Comparison of ENCODE assay signal across 19 cellular contexts in genomic region chr22:45455621-45456020, GRCh38. TPM values are rescaled to one million over a fixed set of nuclear protein-coding genes. Genes with fewer than 3 reads are reported as not detected.
DNase-seq lines count a peak whose midpoint lies in the region; ATAC-seq and TF ChIP-seq lines count a peak whose summit lies in the region.
"Had no signal": no experiment of that assay in that cellular context is flagged by ENCODE, and none has a peak within 500 bp of the region (broad histone marks: within the 10 kb centered on the region; RNA-seq: fewer than 3 reads in every experiment).

No MANE protein-coding gene starts in this region.

- H3K4me1 Mint-ChIP-seq in nephron, result peaks cover 64% of the 10 kb centered on the region
- H3K4me1 Mint-ChIP-seq: CD8-positive, alpha-beta memory T cell; GM23338; IgD-negative memory B cell had no signal

- no peak overlapping the region for H2BK15ac ChIP-seq in IMR-90 (ENCODE audit: low read depth, low read length)

- CTCF ChIA-PET in IMR-90 (lab: Yijun Ruan, JAX), result interaction anchor here (0.6 kb wide), 1 partner anchor 603 kb away, joined by 4 read pairs; no protein-coding TSS in a partner anchor

- no TSS peak for BruUV-seq in IMR-90 (replicated peaks; lab: Mats Ljungman, UMichigan)

- H2BK5ac ChIP-seq in IMR-90 (ENCODE audit: low read depth, low read length, poor library complexity, severe bottlenecking), result no peak overlapping the region

- ATAC-seq in IMR-90 (ENCODE audit: low read depth) (no peak), aorta (ENCODE audit: low FRiP score) (no peak)
- ATAC-seq: GM23338 had no signal

- no peak overlapping the region for H3K4me3 ChIP-seq in AG10803 (ENCODE audit: low read length)
- H3K4me3 ChIP-seq in IMR-90 (ENCODE audit: insufficient read depth, low read depth, low read length), result no peak overlapping the region
- no peak overlapping the region for H3K4me3 ChIP-seq in aorta (ENCODE audit: low read length in 2 of 2)
- H3K4me3 ChIP-seq: BLaER1, GM23338 had no signal

- no CpG with 5 or more reads among the region's 4 CpGs for WGBS in IMR-90 (ENCODE audit: extremely low coverage in 2 of 2, insufficient read length in 1 of 2), 2 experiments
- WGBS in aorta, 2 donors, result 92 to 98% methylated on average over 4 of the region's 4 CpGs

- no peak overlapping the region for H3K4me2 ChIP-seq in IMR-90 (ENCODE audit: low read depth, low read length)
- H3K4me2 ChIP-seq: BLaER1, GM23338 had no signal

- H3K27ac Mint-ChIP-seq in nephron, result peak overlapping the region in 2 of 3 experiments; percentile 74 to 95
- H3K27ac Mint-ChIP-seq: CD8-positive, alpha-beta memory T cell; GM23338; IgD-negative memory B cell had no signal

- no peaks in the 10 kb centered on the region for H3K36me3 Mint-ChIP-seq in nephron (ENCODE audit: low read depth)
- H3K36me3 Mint-ChIP-seq: CD8-positive, alpha-beta memory T cell; IgD-negative memory B cell had no signal

- DNase-seq in AG08395 (ENCODE audit: low spot score), result peak; percentile 23
- peak; percentile 60 for DNase-seq in AG10803 (ENCODE audit: low read depth)
- no peak for DNase-seq in IMR-90
- DNase-seq in activated CD8-positive, alpha-beta memory T cell treated with anti-CD3 and anti-CD28 coated beads, Interleukin-2, amount 50 U/mL, for 48 hours, result no peak
- no peak for DNase-seq in HPDE6-E6E7 (ENCODE audit: extremely low spot score)
- no peak for DNase-seq in HuH-7 (ENCODE audit: low spot score)
- no peak for DNase-seq in aorta
- DNase-seq: AML-193; Caco-2; CD8-positive, alpha-beta memory T cell; DND-41; GF-D8; H7; KG1 had no signal

- H3K14ac ChIP-seq in IMR-90 (replicated peaks; ENCODE audit: low read depth, low read length), result no peak overlapping the region

- no peak overlapping the region; the same call in 1 of the 2 replicates for H4K5ac ChIP-seq in IMR-90 (ENCODE audit: low read depth, low read length)

- no peak overlapping the region; the same call in 1 of the 2 replicates for H2BK20ac ChIP-seq in IMR-90 (ENCODE audit: low read depth, low read length)

- H2AK5ac ChIP-seq in IMR-90 (ENCODE audit: low read depth, low read length), result peak overlapping the region; percentile 53; the same call in 1 of the 2 replicates

- POLR2A ChIA-PET in IMR-90 (lab: Charles Lee; ENCODE audit: unreplicated experiment), result no interaction called here

- H3K23ac ChIP-seq in IMR-90 (ENCODE audit: low read depth, low read length), result no peak overlapping the region

- no peak overlapping the region for H2AFZ ChIP-seq in IMR-90 (replicated peaks; ENCODE audit: low read length, poor library complexity)
- H2AFZ ChIP-seq: GM23338 had no signal

- no peak for TF ChIP-seq RAD21 in IMR-90 (IDR thresholded peaks at IDR 0.05; ENCODE audit: low read length)

- no peaks in the 10 kb centered on the region for H4K20me1 ChIP-seq in IMR-90 (ENCODE audit: insufficient read depth, low read length)
- H4K20me1 ChIP-seq: BLaER1 had no signal

- no peak for TF ChIP-seq CTCF in AG10803 (conservative IDR thresholded peaks at IDR 0.05; ENCODE audit: low read length)
- TF ChIP-seq CTCF in IMR-90 (conservative IDR thresholded peaks at IDR 0.05; ENCODE audit: low read depth, low read length), result no peak
- no peak for TF ChIP-seq CTCF in nephron (IDR thresholded peaks at IDR 0.05; ENCODE audit: unreplicated experiment in 3 of 3)

- intact Hi-C loops in IMR-90 (cut with micrococcal nuclease), result no loop called here
- intact Hi-C loops in aorta (cut with DNase I), result no loop called here

- no peak overlapping the region; the same call in 1 of the 2 replicates for H4K91ac ChIP-seq in IMR-90 (ENCODE audit: insufficient read depth, low read depth, low read length)

- no peak for TF ChIP-seq POLR2A in IMR-90 (IDR thresholded peaks at IDR 0.05; ENCODE audit: low read depth, low read length)

- peaks cover 32% of the 10 kb centered on the region for H3K4me1 ChIP-seq in IMR-90 (ENCODE audit: control insufficient read depth, insufficient read depth, low read length)
- peaks cover 0 to 1% of the 10 kb centered on the region in 2 donors for H3K4me1 ChIP-seq in aorta (ENCODE audit: control insufficient read depth in 1 of 2, insufficient read depth in 2 of 2, low read length in 2 of 2)

- in situ Hi-C loops in IMR-90 (cut with MboI; ENCODE audit: low sequenced_read_pairs), result no loop called here

- no peak overlapping the region for H4K8ac ChIP-seq in IMR-90 (ENCODE audit: low read depth in 2 of 2, low read length in 2 of 2)

- no peaks in the 10 kb centered on the region for H3K36me3 ChIP-seq in IMR-90 (ENCODE audit: control insufficient read depth, insufficient read depth, low read length)
- no peaks in the 10 kb centered on the region for H3K36me3 ChIP-seq in aorta (ENCODE audit: control insufficient read depth in 1 of 2, insufficient read depth in 2 of 2, low read length in 1 of 2)
- H3K36me3 ChIP-seq: BLaER1 had no signal

- no peak overlapping the region for H3K4ac ChIP-seq in IMR-90 (ENCODE audit: low read depth, low read length)

- H3K27ac ChIP-seq in IMR-90 (ENCODE audit: insufficient read depth, low read length), result no peak overlapping the region
- no peak overlapping the region for H3K27ac ChIP-seq in aorta (ENCODE audit: low read depth in 1 of 2, low read length in 2 of 2)
- H3K27ac ChIP-seq: BLaER1, HL-60 had no signal

- no peaks in the 10 kb centered on the region for H3K27me3 ChIP-seq in IMR-90 (ENCODE audit: control insufficient read depth, insufficient read depth, low read length)
- H3K27me3 ChIP-seq in aorta (ENCODE audit: control insufficient read depth in 1 of 2, insufficient read depth in 2 of 2, low read length in 1 of 2), result no peaks in the 10 kb centered on the region
- H3K27me3 ChIP-seq: BLaER1 had no signal

- no peak overlapping the region for H3K9ac ChIP-seq in IMR-90 (ENCODE audit: low read depth, low read length)
- H3K9ac ChIP-seq: BLaER1 had no signal

- H2BK120ac ChIP-seq in IMR-90 (ENCODE audit: low read depth, low read length), result peak overlapping the region; percentile 58

- peaks cover 21% of the 10 kb centered on the region for H3K27me3 Mint-ChIP-seq in nephron (ENCODE audit: low read depth)

- no peaks in the 10 kb centered on the region for H3K79me1 ChIP-seq in IMR-90 (ENCODE audit: low read depth in 1 of 2, low read length in 2 of 2)

- H2AK9ac ChIP-seq in IMR-90 (replicated peaks; ENCODE audit: low read depth, low read length, poor library complexity), result no peak overlapping the region

- dilution Hi-C loops in IMR-90 (cut with HindIII; ENCODE audit: low sequenced_read_pairs, unreplicated experiment), result no loop called here

- H3K9me1 ChIP-seq in IMR-90 (ENCODE audit: insufficient read depth, low read length), result peaks cover 30% of the 10 kb centered on the region

- H3K18ac ChIP-seq in IMR-90 (ENCODE audit: low read depth, low read length), result no peak overlapping the region; the same call in 1 of the 2 replicates

- H3K9me3 Mint-ChIP-seq in nephron, result no peaks in the 10 kb centered on the region
- H3K9me3 Mint-ChIP-seq: CD8-positive, alpha-beta memory T cell; GM23338; IgD-negative memory B cell had no signal

- H3K9me3 ChIP-seq in IMR-90 (ENCODE audit: control insufficient read depth, insufficient read depth, low read length) (no peaks in the 10 kb centered on the region), aorta (ENCODE audit: control insufficient read depth, low read length) (no peaks in the 10 kb centered on the region)
- H3K9me3 ChIP-seq: BLaER1, Caco-2 had no signal

- no peak overlapping the region for H3K56ac ChIP-seq in IMR-90 (ENCODE audit: extremely low read depth, insufficient read depth, low read length)

- H3K4me3 Mint-ChIP-seq in nephron, result no peak overlapping the region
- H3K4me3 Mint-ChIP-seq: CD8-positive, alpha-beta memory T cell; GM23338; IgD-negative memory B cell had no signal

TF ChIP-seq in IMR-90, 13 proteins besides CTCF, POLR2A, EP300 and RAD21 (continues in another document):
- TF ChIP-seq FOS (IDR thresholded peaks at IDR 0.05; ENCODE audit: low read depth, low read length) (no peak), ELK1 (IDR thresholded peaks at IDR 0.05; ENCODE audit: borderline replicate concordance, low read depth, low read length) (no peak), MAFK (IDR thresholded peaks at IDR 0.05; ENCODE audit: low read depth, low read length) (no peak), RCOR1 (IDR thresholded peaks at IDR 0.05; ENCODE audit: insufficient replicate concordance, low read length) (no peak), CEBPB (IDR thresholded peaks at IDR 0.05; ENCODE audit: low read depth, low read length) (no peak), USF2 (IDR thresholded peaks at IDR 0.05; ENCODE audit: low read depth, low read length) (no peak)

RNA-seq across cellular contexts. Expression of gene RIBC2, which starts 42.1 kb away (rescaled TPM):
- total RNA-seq in IMR-90 (2012; rRNA removed), result 0.28 and 0.36 TPM in 2 replicates
- polyA plus RNA-seq in IMR-90 (2012; rRNA removed), result 0.29 and 0.50 TPM in 2 replicates
- polyA plus RNA-seq in IMR-90 (2012; cell fraction: cytosol; rRNA removed), result 0.04 and 0.08 TPM in 2 replicates
- polyA plus RNA-seq in IMR-90 (2012; cell fraction: nucleus; rRNA removed; ENCODE audit: low replicate concordance), result 0.07 and 0.11 TPM in 2 replicates
- 1 to 10 TPM in 1 of 2 donors, under 1 TPM in 1; 0.55 to 1.2 TPM for total RNA-seq in aorta
- polyA plus RNA-seq in aorta, result under 1 TPM in 1 of 2 donors, not detected in 1; 0.31 TPM
- polyA plus RNA-seq: IgD-negative memory B cell had no signal

RNA-seq across cellular contexts. Expression of gene SMC1B, which starts 42.2 kb away (rescaled TPM):
- total RNA-seq in IMR-90 (2012; rRNA removed), result not detected in 2 replicates
- not detected in 2 replicates for polyA plus RNA-seq in IMR-90 (2012; rRNA removed)
- not detected in 2 replicates for polyA plus RNA-seq in IMR-90 (2012; cell fraction: cytosol; rRNA removed)
- not detected in 2 replicates for polyA plus RNA-seq in IMR-90 (2012; cell fraction: nucleus; rRNA removed; ENCODE audit: low replicate concordance)
- not detected for total RNA-seq in aorta
- polyA plus RNA-seq in aorta, result not detected
- total RNA-seq: GM23338, H7 had no signal
- polyA plus RNA-seq: CD8-positive, alpha-beta memory T cell; IgD-negative memory B cell had no signal

RNA-seq across cellular contexts. Expression of gene FBLN1, which starts 47.1 kb away (rescaled TPM):
- total RNA-seq in IMR-90 (2012; rRNA removed), result 11.3 and 11.4 TPM in 2 replicates
- polyA plus RNA-seq in IMR-90 (2012; rRNA removed), result 80.8 and 87.9 TPM in 2 replicates
- polyA plus RNA-seq in IMR-90 (2012; cell fraction: cytosol; rRNA removed), result 107 and 230 TPM in 2 replicates
- polyA plus RNA-seq in IMR-90 (2012; cell fraction: nucleus; rRNA removed; ENCODE audit: low replicate concordance), result 78.8 and 81.4 TPM in 2 replicates
- total RNA-seq in aorta, result 1,000 to 10,000 TPM in 1 of 2 donors, 100 to 1,000 TPM in 1; 500 to 1,512 TPM
- polyA plus RNA-seq in aorta, result 100 to 1,000 TPM in 1 of 2 donors, 10 to 100 TPM in 1; 48.1 to 283 TPM
- total RNA-seq: CD8-positive, alpha-beta memory T cell had no signal
- polyA plus RNA-seq: CD8-positive, alpha-beta memory T cell; IgD-negative memory B cell had no signal

Comparison
In these comparisons a context has a peak if more than half of its experiments do, and no peak if none do; other contexts are left out.
1. DNase-seq: peak in AG08395 (single experiment) and AG10803 (single experiment); none in IMR-90 (single experiment), activated CD8-positive, alpha-beta memory T cell treated with anti-CD3 and anti-CD28 coated beads, Interleukin-2, amount 50 U/mL, for 48 hours (single experiment), HPDE6-E6E7 (single experiment), HuH-7 (single experiment) and aorta (0 of 2).
2. RNA of gene FBLN1, which starts 47.1 kb away (total RNA-seq): 500 to 1,512 TPM in aorta; 11.3 to 11.4 TPM in IMR-90; every median in the first group is over 10 times any median in the second.